Comparison of ENCODE assay signal across 16 cellular contexts in genomic region chr9:27347889-27348288, GRCh38. TPM values are rescaled to one million over a fixed set of nuclear protein-coding genes. Genes with fewer than 3 reads are reported as not detected.
"Had no signal": no experiment of that assay in that cellular context is flagged by ENCODE, and none has a peak within 500 bp of the region (broad histone marks: within the 10 kb centered on the region; RNA-seq: fewer than 3 reads in every experiment).

No MANE protein-coding gene starts in this region.

- H3K4me3 Mint-ChIP-seq: neural progenitor cell; T-helper 2 cell treated with Interferon-gamma antibody and Interleukin-4, amounts not matched to agents 5 μg/mL and 100 μg/mL, for 36 hours had no signal

- ATAC-seq: activated CD4-positive, CD25-positive, alpha-beta regulatory T cell treated with anti-CD3 and anti-CD28 coated beads, Interleukin-2, amount 50 U/mL, for 24 hours; activated naive CD4-positive, alpha-beta T cell treated with anti-CD3 and anti-CD28 coated beads, Interleukin-2, amount 50 U/mL, for 72 hours; foreskin keratinocyte; heart left ventricle had no signal

- H3K27me3 ChIP-seq: cardiac muscle cell, foreskin keratinocyte, heart left ventricle, neural progenitor cell, tibial artery, vagina had no signal

- H3K9me3 Mint-ChIP-seq: activated naive CD4-positive, alpha-beta T cell treated with anti-CD3 and anti-CD28 coated beads, Interleukin-2, amount 50 U/mL, for 72 hours; activated T-helper 2 cell treated with anti-CD3 and anti-CD28 coated beads, Interferon-gamma antibody, Interleukin-2, Interleukin-4, amounts not matched to agents 10 μg/mL and 5 μg/mL and 100 μg/mL, durations not matched to agents 14 hours and 24 hours and 36 hours had no signal

- H3K27ac ChIP-seq: cardiac muscle cell, foreskin keratinocyte, heart left ventricle, neural progenitor cell, vagina had no signal

- DNase-seq: effector CD4-positive, alpha-beta T cell; foreskin keratinocyte; heart left ventricle; mesenchymal stem cell; stimulated activated CD4-positive, alpha-beta T cell treated with anti-CD3 and anti-CD28 coated beads, Interleukin-15, amount 100 ng/mL, for 24 hours; stimulated activated CD4-positive, alpha-beta T cell treated with anti-CD3 and anti-CD28 coated beads, Interleukin-4, amount 100 ng/mL, for 4 hours; tibial artery had no signal

- H3K27ac Mint-ChIP-seq: activated naive CD4-positive, alpha-beta T cell treated with anti-CD3 and anti-CD28 coated beads, Interleukin-2, amount 50 U/mL, for 72 hours; activated T-helper 2 cell treated with anti-CD3 and anti-CD28 coated beads, Interferon-gamma antibody, Interleukin-2, Interleukin-4, amounts not matched to agents 10 μg/mL and 5 μg/mL and 100 μg/mL, durations not matched to agents 14 hours and 24 hours and 36 hours; neural progenitor cell; T-helper 2 cell treated with Interferon-gamma antibody and Interleukin-4, amounts not matched to agents 5 μg/mL and 100 μg/mL, for 36 hours had no signal

- H3K4me3 ChIP-seq: cardiac muscle cell, heart left ventricle, neural progenitor cell, tibial artery, vagina had no signal

- H3K36me3 ChIP-seq: cardiac muscle cell, heart left ventricle, tibial artery, vagina had no signal

- H3K9me3 ChIP-seq: heart left ventricle, tibial artery, vagina had no signal

RNA-seq across cellular contexts. Expression of gene EQTN, which starts 50.9 kb away (rescaled TPM):
- total RNA-seq: activated naive CD4-positive, alpha-beta T cell treated with anti-CD3 and anti-CD28 coated beads, Interleukin-2, amount 50 U/mL, for 72 hours; activated T-helper 2 cell treated with anti-CD3 and anti-CD28 coated beads, Interferon-gamma antibody, Interleukin-2, Interleukin-4, amounts not matched to agents 10 μg/mL and 5 μg/mL and 100 μg/mL, durations not matched to agents 14 hours and 24 hours and 36 hours; cardiac muscle cell; endothelial cell of umbilical vein; foreskin keratinocyte; heart left ventricle; skeletal muscle tissue; vagina had no signal
- polyA plus RNA-seq: cardiac muscle cell, endothelial cell of umbilical vein, heart left ventricle had no signal
